ENCODE assay signal across 8 cellular contexts in genomic region chr3:10173926-10174435, GRCh38. TPM values are rescaled to one million over a fixed set of nuclear protein-coding genes. Genes with fewer than 3 reads are reported as not detected.
DNase-seq lines count a peak whose midpoint lies in the region; ATAC-seq and TF ChIP-seq lines count a peak whose summit lies in the region.

No MANE protein-coding gene starts in this region.

- 29 to 36% (median 30%) methylated on average over 6 of the region's 6 CpGs for WGBS in ovary, 3 donors

- in situ Hi-C loops in GM13976 (cut with MboI; ENCODE audit: low sequenced_read_pairs, unreplicated experiment) = no loop called here

- intact Hi-C loops in ovary (cut with DNase I) = no loop called here

- ATAC-seq in HG02852 (IDR thresholded peaks at IDR 0.05; ENCODE audit: unreplicated experiment) (no peak), HG03139 (IDR thresholded peaks at IDR 0.05; ENCODE audit: unreplicated experiment) (no peak), HG03039 (IDR thresholded peaks at IDR 0.05; ENCODE audit: unreplicated experiment) (no peak)

- H3K9me3 ChIP-seq in ovary = no peaks in the 10 kb centered on the region

- H3K4me3 ChIP-seq in fibroblast of villous mesenchyme (ENCODE audit: low read depth, low read length) = no peak overlapping the region
- H3K4me3 ChIP-seq in ovary = no peak overlapping the region

- TF ChIP-seq CTCF in GM13976 (IDR thresholded peaks at IDR 0.05; ENCODE audit: borderline replicate concordance, control extremely low read depth, extremely low read depth, insufficient read depth, missing control alignments) (no peak), RWPE1 (conservative IDR thresholded peaks at IDR 0.05; ENCODE audit: low read depth) (no peak), fibroblast of villous mesenchyme (IDR thresholded peaks at IDR 0.05; ENCODE audit: insufficient read depth, low read depth, low read length) (no peak), ovary (IDR thresholded peaks at IDR 0.05) (no peak)

- H3K27ac ChIP-seq in RWPE1 (peak overlapping the region; percentile 28; the same call in 1 of the 2 replicates), ovary (no peak overlapping the region)

- CTCF ChIA-PET in RWPE1 (lab: Yijun Ruan, JAX) = interaction anchor here (0.8 kb wide), 1 partner anchor 16 kb away, joined by 3 read pairs; no protein-coding TSS in a partner anchor

- no peaks in the 10 kb centered on the region for H3K4me1 ChIP-seq in ovary (ENCODE audit: insufficient read depth)

- peak; percentile 62 for DNase-seq in GM13976 (ENCODE audit: low spot score)
- no peak for DNase-seq in RWPE1 (ENCODE audit: low spot score)
- DNase-seq in fibroblast of villous mesenchyme (ENCODE audit: low read depth) = peak; percentile 86
- peak in 1 of 5 donors; percentile 50 for DNase-seq in ovary
- DNase-seq in DMS153 treated with DMSO at 0.1 percent for 48 hours (lab: John Stamatoyannopoulos, UW; ENCODE audit: unreplicated experiment) = no peak

- peak; percentile 8 for TF ChIP-seq EP300 in ovary (IDR thresholded peaks at IDR 0.05)

- POLR2A ChIA-PET in RWPE1 (lab: Yijun Ruan, JAX; ENCODE audit: low non-redundant PET) = no interaction called here

- no peaks in the 10 kb centered on the region for H3K27me3 ChIP-seq in ovary

- no peak for TF ChIP-seq POLR2A in ovary (IDR thresholded peaks at IDR 0.05)

- H3K36me3 ChIP-seq in ovary = no peaks in the 10 kb centered on the region

RNA-seq across cellular contexts. Expression of gene IRAK2, which starts 9.3 kb away (rescaled TPM):
- total RNA-seq in fibroblast of villous mesenchyme = 3.2 and 8.2 TPM in 2 replicates
- 1 to 10 TPM; 1.4 to 1.8 (median 1.5) TPM for total RNA-seq in ovary
- 1 to 10 TPM; 1.1 to 2.3 TPM for polyA plus RNA-seq in ovary

RNA-seq across cellular contexts. Expression of gene VHL, which starts 32.4 kb away (rescaled TPM):
- total RNA-seq in fibroblast of villous mesenchyme (31.9 and 45.3 TPM in 2 replicates), ovary (10 to 100 TPM; 22.5 to 36.0 (median 32.9) TPM)
- 10 to 100 TPM; 24.2 to 55.2 TPM for polyA plus RNA-seq in ovary

RNA-seq across cellular contexts. Expression of gene BRK1, which starts 58.5 kb away (rescaled TPM):
- 77.0 and 126 TPM in 2 replicates for total RNA-seq in fibroblast of villous mesenchyme
- 100 to 1,000 TPM in 5 of 7 donors, 10 to 100 TPM in 2; 69.7 to 130 (median 123) TPM for total RNA-seq in ovary
- 100 to 1,000 TPM; 178 to 292 TPM for polyA plus RNA-seq in ovary

Comparison
In these comparisons a context has a peak if more than half of its experiments do, and no peak if none do; other contexts are left out.
1. DNase-seq: peak in GM13976 (single experiment) and fibroblast of villous mesenchyme (single experiment); none in RWPE1 (single experiment) and DMS153 treated with DMSO at 0.1 percent for 48 hours (single experiment).